ENCODE assay signal across 1 cellular context in the genomic region with DNA sequence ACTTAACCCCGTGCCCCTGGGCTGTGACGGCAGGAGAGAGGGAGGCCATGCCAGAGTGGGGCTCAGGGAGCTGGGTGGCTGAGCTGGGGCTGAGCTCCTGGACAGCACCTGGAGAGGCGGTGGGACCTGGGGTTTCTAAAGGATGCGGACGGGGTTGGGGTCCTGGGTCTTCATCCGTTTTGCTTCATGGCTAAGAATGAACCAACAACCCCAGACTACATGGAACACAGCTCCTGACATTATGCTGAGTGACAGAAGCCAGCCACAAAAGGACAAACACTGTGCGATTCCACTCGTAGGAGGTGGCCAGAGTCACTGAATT.
TF ChIP-seq lines count a peak whose summit lies in the region.

No MANE protein-coding gene starts in this region.

TF ChIP-seq in GM23338, 12 proteins besides CTCF, POLR2A, EP300 and RAD21:
- TF ChIP-seq, protein P1, sequence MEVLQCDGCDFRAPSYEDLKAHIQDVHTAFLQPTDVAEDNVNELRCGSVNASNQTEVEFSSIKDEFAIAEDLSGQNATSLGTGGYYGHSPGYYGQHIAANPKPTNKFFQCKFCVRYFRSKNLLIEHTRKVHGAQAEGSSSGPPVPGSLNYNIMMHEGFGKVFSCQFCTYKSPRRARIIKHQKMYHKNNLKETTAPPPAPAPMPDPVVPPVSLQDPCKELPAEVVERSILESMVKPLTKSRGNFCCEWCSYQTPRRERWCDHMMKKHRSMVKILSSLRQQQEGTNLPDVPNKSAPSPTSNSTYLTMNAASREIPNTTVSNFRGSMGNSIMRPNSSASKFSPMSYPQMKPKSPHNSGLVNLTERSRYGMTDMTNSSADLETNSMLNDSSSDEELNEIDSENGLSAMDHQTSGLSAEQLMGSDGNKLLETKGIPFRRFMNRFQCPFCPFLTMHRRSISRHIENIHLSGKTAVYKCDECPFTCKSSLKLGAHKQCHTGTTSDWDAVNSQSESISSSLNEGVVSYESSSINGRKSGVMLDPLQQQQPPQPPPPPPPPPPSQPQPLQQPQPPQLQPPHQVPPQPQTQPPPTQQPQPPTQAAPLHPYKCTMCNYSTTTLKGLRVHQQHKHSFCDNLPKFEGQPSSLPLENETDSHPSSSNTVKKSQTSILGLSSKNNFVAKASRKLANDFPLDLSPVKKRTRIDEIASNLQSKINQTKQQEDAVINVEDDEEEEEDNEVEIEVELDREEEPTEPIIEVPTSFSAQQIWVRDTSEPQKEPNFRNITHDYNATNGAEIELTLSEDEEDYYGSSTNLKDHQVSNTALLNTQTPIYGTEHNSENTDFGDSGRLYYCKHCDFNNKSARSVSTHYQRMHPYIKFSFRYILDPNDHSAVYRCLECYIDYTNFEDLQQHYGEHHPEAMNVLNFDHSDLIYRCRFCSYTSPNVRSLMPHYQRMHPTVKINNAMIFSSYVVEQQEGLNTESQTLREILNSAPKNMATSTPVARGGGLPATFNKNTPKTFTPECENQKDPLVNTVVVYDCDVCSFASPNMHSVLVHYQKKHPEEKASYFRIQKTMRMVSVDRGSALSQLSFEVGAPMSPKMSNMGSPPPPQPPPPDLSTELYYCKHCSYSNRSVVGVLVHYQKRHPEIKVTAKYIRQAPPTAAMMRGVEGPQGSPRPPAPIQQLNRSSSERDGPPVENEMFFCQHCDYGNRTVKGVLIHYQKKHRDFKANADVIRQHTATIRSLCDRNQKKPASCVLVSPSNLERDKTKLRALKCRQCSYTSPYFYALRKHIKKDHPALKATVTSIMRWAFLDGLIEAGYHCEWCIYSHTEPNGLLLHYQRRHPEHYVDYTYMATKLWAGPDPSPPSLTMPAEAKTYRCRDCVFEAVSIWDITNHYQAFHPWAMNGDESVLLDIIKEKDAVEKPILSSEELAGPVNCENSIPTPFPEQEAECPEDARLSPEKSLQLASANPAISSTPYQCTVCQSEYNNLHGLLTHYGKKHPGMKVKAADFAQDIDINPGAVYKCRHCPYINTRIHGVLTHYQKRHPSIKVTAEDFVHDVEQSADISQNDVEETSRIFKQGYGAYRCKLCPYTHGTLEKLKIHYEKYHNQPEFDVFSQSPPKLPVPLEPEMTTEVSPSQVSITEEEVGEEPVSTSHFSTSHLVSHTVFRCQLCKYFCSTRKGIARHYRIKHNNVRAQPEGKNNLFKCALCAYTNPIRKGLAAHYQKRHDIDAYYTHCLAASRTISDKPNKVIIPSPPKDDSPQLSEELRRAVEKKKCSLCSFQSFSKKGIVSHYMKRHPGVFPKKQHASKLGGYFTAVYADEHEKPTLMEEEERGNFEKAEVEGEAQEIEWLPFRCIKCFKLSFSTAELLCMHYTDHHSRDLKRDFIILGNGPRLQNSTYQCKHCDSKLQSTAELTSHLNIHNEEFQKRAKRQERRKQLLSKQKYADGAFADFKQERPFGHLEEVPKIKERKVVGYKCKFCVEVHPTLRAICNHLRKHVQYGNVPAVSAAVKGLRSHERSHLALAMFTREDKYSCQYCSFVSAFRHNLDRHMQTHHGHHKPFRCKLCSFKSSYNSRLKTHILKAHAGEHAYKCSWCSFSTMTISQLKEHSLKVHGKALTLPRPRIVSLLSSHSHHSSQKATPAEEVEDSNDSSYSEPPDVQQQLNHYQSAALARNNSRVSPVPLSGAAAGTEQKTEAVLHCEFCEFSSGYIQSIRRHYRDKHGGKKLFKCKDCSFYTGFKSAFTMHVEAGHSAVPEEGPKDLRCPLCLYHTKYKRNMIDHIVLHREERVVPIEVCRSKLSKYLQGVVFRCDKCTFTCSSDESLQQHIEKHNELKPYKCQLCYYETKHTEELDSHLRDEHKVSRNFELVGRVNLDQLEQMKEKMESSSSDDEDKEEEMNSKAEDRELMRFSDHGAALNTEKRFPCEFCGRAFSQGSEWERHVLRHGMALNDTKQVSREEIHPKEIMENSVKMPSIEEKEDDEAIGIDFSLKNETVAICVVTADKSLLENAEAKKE (CRISPR knock-in tag; IDR thresholded peaks at IDR 0.05), result no peak
- TF ChIP-seq EZH2phosphoT487 (IDR thresholded peaks at IDR 0.05; ENCODE audit: unreplicated experiment) (no peak), ZNF114 (CRISPR knock-in tag; IDR thresholded peaks at IDR 0.05) (no peak), NANOG (IDR thresholded peaks at IDR 0.05; ENCODE audit: borderline replicate concordance) (no peak), JUNB (IDR thresholded peaks at IDR 0.05; ENCODE audit: unreplicated experiment) (no peak), CREB1 (CRISPR knock-in tag; IDR thresholded peaks at IDR 0.05; ENCODE audit: low read depth) (no peak), STAT1 (IDR thresholded peaks at IDR 0.05; ENCODE audit: unreplicated experiment) (no peak), ZNF331 (CRISPR knock-in tag; IDR thresholded peaks at IDR 0.05; ENCODE audit: low read depth) (no peak), EZH2 (IDR thresholded peaks at IDR 0.05; ENCODE audit: low read depth, unreplicated experiment) (no peak), POLR2AphosphoS5 (IDR thresholded peaks at IDR 0.05; ENCODE audit: low read depth) (no peak)
- TF ChIP-seq, protein P2, sequence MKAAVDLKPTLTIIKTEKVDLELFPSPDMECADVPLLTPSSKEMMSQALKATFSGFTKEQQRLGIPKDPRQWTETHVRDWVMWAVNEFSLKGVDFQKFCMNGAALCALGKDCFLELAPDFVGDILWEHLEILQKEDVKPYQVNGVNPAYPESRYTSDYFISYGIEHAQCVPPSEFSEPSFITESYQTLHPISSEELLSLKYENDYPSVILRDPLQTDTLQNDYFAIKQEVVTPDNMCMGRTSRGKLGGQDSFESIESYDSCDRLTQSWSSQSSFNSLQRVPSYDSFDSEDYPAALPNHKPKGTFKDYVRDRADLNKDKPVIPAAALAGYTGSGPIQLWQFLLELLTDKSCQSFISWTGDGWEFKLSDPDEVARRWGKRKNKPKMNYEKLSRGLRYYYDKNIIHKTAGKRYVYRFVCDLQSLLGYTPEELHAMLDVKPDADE (IDR thresholded peaks at IDR 0.05), result no peak
- TF ChIP-seq, protein P3, sequence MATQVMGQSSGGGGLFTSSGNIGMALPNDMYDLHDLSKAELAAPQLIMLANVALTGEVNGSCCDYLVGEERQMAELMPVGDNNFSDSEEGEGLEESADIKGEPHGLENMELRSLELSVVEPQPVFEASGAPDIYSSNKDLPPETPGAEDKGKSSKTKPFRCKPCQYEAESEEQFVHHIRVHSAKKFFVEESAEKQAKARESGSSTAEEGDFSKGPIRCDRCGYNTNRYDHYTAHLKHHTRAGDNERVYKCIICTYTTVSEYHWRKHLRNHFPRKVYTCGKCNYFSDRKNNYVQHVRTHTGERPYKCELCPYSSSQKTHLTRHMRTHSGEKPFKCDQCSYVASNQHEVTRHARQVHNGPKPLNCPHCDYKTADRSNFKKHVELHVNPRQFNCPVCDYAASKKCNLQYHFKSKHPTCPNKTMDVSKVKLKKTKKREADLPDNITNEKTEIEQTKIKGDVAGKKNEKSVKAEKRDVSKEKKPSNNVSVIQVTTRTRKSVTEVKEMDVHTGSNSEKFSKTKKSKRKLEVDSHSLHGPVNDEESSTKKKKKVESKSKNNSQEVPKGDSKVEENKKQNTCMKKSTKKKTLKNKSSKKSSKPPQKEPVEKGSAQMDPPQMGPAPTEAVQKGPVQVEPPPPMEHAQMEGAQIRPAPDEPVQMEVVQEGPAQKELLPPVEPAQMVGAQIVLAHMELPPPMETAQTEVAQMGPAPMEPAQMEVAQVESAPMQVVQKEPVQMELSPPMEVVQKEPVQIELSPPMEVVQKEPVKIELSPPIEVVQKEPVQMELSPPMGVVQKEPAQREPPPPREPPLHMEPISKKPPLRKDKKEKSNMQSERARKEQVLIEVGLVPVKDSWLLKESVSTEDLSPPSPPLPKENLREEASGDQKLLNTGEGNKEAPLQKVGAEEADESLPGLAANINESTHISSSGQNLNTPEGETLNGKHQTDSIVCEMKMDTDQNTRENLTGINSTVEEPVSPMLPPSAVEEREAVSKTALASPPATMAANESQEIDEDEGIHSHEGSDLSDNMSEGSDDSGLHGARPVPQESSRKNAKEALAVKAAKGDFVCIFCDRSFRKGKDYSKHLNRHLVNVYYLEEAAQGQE (IDR thresholded peaks at IDR 0.05; ENCODE audit: unreplicated experiment), result no peak
